In the genomic region with DNA sequence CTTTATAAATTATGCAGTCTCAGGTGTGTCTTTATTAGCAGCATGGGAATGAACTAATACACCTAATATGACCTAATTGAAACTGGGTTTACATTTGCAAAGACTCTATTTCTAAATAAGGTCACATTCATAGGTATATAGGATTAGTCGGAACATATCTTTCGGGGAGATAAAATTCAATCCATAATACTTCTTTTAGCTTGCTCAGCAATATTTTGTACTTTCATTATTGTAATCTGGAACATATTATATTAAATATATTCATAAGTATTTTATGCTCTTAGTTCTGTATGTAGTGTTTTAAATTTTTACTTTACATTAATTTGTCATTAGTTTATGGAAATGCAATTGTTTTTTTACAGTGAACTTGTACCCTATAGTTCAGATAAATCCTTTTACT, we compare ENCODE assay signal across 7 cellular contexts.
"Had no signal": no experiment of that assay in that cellular context is flagged by ENCODE, and none has a peak within 500 bp of the region (broad histone marks: within the 10 kb centered on the region; RNA-seq: fewer than 3 reads in every experiment).

No MANE protein-coding gene starts in this region.

- H2AFZ ChIP-seq: GM23248 had no signal

- H3K4me3 ChIP-seq: GM23248 had no signal

- H3K27ac ChIP-seq: GM23248, HL-60 had no signal

- DNase-seq: GM23248, GOT3, H9, HCEC 1CT, KG1 had no signal

- H3K9ac ChIP-seq: GM23248 had no signal

- FAIRE-seq: H54 had no signal
